Comparison of ENCODE assay signal across 17 cellular contexts in genomic region chr11:13336246-13336873, GRCh38. TPM values are rescaled to one million over a fixed set of nuclear protein-coding genes. Genes with fewer than 3 reads are reported as not detected.
DNase-seq lines count a peak whose midpoint lies in the region; ATAC-seq, FAIRE-seq and TF ChIP-seq lines count a peak whose summit lies in the region.
"Had no signal": no experiment of that assay in that cellular context is flagged by ENCODE, and none has a peak within 500 bp of the region (broad histone marks: within the 10 kb centered on the region; RNA-seq: fewer than 3 reads in every experiment).

No MANE protein-coding gene starts in this region.

- peak; percentile 15 for DNase-seq in ACHN
- DNase-seq in astrocyte (ENCODE audit: low read depth) = peak; percentile 47
- DNase-seq in mesenchymal stem cell = no peak
- no peak for DNase-seq in AG08396 (ENCODE audit: low spot score)
- no peak for DNase-seq in Calu3
- no peak for DNase-seq in SKM-1 treated with dmso at 0.1 percent for 144 hours (lab: John Stamatoyannopoulos, UW; ENCODE audit: unreplicated experiment)
- DNase-seq: activated B cell treated with CpG ODN at 0.5 μM for 24 hours; activated CD8-positive, alpha-beta memory T cell treated with anti-CD3 and anti-CD28 coated beads, Interleukin-2, amount 10 ng/mL, durations not matched to agents 7 days and 5 days; activated naive CD4-positive, alpha-beta T cell treated with anti-CD3 and anti-CD28 coated beads for 36 hours; OCI-M1; small intestine; stimulated activated naive B cell treated with anti-CD40 and anti-IgM and Interleukin-4, amounts not matched to agents 10 μg/mL and 1 μg/mL and 100 μg/mL, for 72 hours; T-cell had no signal

- no peak overlapping the region for H3K4me3 Mint-ChIP-seq in astrocyte (ENCODE audit: unreplicated experiment)
- H3K4me3 Mint-ChIP-seq in Calu3 (ENCODE audit: low read depth, unreplicated experiment) = no peak overlapping the region
- H3K4me3 Mint-ChIP-seq: activated B cell treated with CpG ODN at 0.5 μM for 24 hours; activated CD8-positive, alpha-beta memory T cell treated with anti-CD3 and anti-CD28 coated beads, Interleukin-2, amount 10 ng/mL, durations not matched to agents 7 days and 5 days; activated naive CD4-positive, alpha-beta T cell treated with anti-CD3 and anti-CD28 coated beads for 36 hours; brain; neural progenitor cell; stimulated activated naive B cell treated with anti-CD40 and anti-IgM and Interleukin-4, amounts not matched to agents 10 μg/mL and 1 μg/mL and 100 μg/mL, for 72 hours; T-cell had no signal

- in situ Hi-C loops in ACHN (cut with HindIII; ENCODE audit: low pct_ligation_motif_present, low pct_unique_long_range_greater_than_20kb, low sequenced_read_pairs) = loop anchor here (25.0 kb wide), 1 partner anchor 124 kb away; no protein-coding TSS in a partner anchor

- H3K4me3 ChIP-seq in KMS-11 (IDR thresholded peaks at IDR 0.05; ENCODE audit: insufficient read depth, low read depth, low read length) (no peak overlapping the region), astrocyte (ENCODE audit: insufficient read depth, low read depth, low read length) (no peak overlapping the region), mesenchymal stem cell (ENCODE audit: insufficient read depth in 1 of 2, low read depth in 1 of 2, low read length in 2 of 2) (no peak overlapping the region)
- H3K4me3 ChIP-seq: neural progenitor cell had no signal

- FAIRE-seq in astrocyte (lab: Jason Lieb, UNC) = no peak
- FAIRE-seq: small intestine had no signal

- no peak for ATAC-seq in HG02623 (IDR thresholded peaks at IDR 0.05; ENCODE audit: unreplicated experiment)
- ATAC-seq: activated CD8-positive, alpha-beta memory T cell treated with anti-CD3 and anti-CD28 coated beads, Interleukin-2, amount 10 ng/mL, durations not matched to agents 7 days and 5 days; stimulated activated naive B cell treated with anti-CD40 and anti-IgM and Interleukin-4, amounts not matched to agents 10 μg/mL and 1 μg/mL and 100 μg/mL, for 72 hours; T-cell had no signal

- no peak for TF ChIP-seq CTCF in KMS-11 (conservative IDR thresholded peaks at IDR 0.05; ENCODE audit: low read depth, low read length)
- no peak for TF ChIP-seq CTCF in astrocyte (IDR thresholded peaks at IDR 0.05; ENCODE audit: insufficient read depth, low read depth, low read length)
- no peak for TF ChIP-seq CTCF in Calu3 (IDR thresholded peaks at IDR 0.05; ENCODE audit: unreplicated experiment)

- H2BK5ac ChIP-seq in mesenchymal stem cell (ENCODE audit: low read depth, low read length, poor library complexity, severe bottlenecking) = no peak overlapping the region

- no peak overlapping the region for H3K23ac ChIP-seq in mesenchymal stem cell (ENCODE audit: low read length in 2 of 2)

- H3K9me3 Mint-ChIP-seq in astrocyte (ENCODE audit: unreplicated experiment) (no peaks in the 10 kb centered on the region), Calu3 (ENCODE audit: low read depth, unreplicated experiment) (no peaks in the 10 kb centered on the region)
- H3K9me3 Mint-ChIP-seq: activated B cell treated with CpG ODN at 0.5 μM for 24 hours; activated naive CD4-positive, alpha-beta T cell treated with anti-CD3 and anti-CD28 coated beads for 36 hours; brain; neural progenitor cell; stimulated activated naive B cell treated with anti-CD40 and anti-IgM and Interleukin-4, amounts not matched to agents 10 μg/mL and 1 μg/mL and 100 μg/mL, for 72 hours; T-cell had no signal

- no peak overlapping the region for H3K27ac Mint-ChIP-seq in astrocyte (ENCODE audit: unreplicated experiment)
- H3K27ac Mint-ChIP-seq in Calu3 (ENCODE audit: unreplicated experiment) = no peak overlapping the region
- H3K27ac Mint-ChIP-seq: activated B cell treated with CpG ODN at 0.5 μM for 24 hours; activated CD8-positive, alpha-beta memory T cell treated with anti-CD3 and anti-CD28 coated beads, Interleukin-2, amount 10 ng/mL, durations not matched to agents 7 days and 5 days; activated naive CD4-positive, alpha-beta T cell treated with anti-CD3 and anti-CD28 coated beads for 36 hours; brain; neural progenitor cell; stimulated activated naive B cell treated with anti-CD40 and anti-IgM and Interleukin-4, amounts not matched to agents 10 μg/mL and 1 μg/mL and 100 μg/mL, for 72 hours had no signal

- H3K18ac ChIP-seq in mesenchymal stem cell (ENCODE audit: low read depth in 1 of 2, low read length in 2 of 2) = peak overlapping the region in 1 of 2 experiments; percentile 7

- H4K91ac ChIP-seq in mesenchymal stem cell (ENCODE audit: low read length) = peak overlapping the region; percentile 19

- no peak overlapping the region for H3K9ac ChIP-seq in KMS-11
- no peak overlapping the region for H3K9ac ChIP-seq in astrocyte (ENCODE audit: low read length)
- H3K9ac ChIP-seq in mesenchymal stem cell (ENCODE audit: low read length) = no peak overlapping the region
- H3K9ac ChIP-seq: neural progenitor cell had no signal

- peak overlapping the region; percentile 4 for H4K8ac ChIP-seq in mesenchymal stem cell (ENCODE audit: low read length)

- no peaks in the 10 kb centered on the region for H3K36me3 ChIP-seq in KMS-11 (ENCODE audit: insufficient read depth)
- H3K36me3 ChIP-seq in astrocyte (ENCODE audit: insufficient read depth, low read length) = no peaks in the 10 kb centered on the region
- peaks cover 0 to 5% of the 10 kb centered on the region in 2 experiments for H3K36me3 ChIP-seq in mesenchymal stem cell (ENCODE audit: control insufficient read depth in 1 of 2, insufficient read depth in 2 of 2, low read depth in 1 of 2, low read length in 2 of 2)
- H3K36me3 ChIP-seq: neural progenitor cell had no signal

- H3K27me3 ChIP-seq in KMS-11 (ENCODE audit: insufficient read depth, low read depth) (no peaks in the 10 kb centered on the region), astrocyte (ENCODE audit: insufficient read depth, low read length) (no peaks in the 10 kb centered on the region), mesenchymal stem cell (ENCODE audit: control insufficient read depth in 1 of 2, insufficient read depth in 1 of 2, low read length in 2 of 2) (no peaks in the 10 kb centered on the region)
- H3K27me3 ChIP-seq: neural progenitor cell had no signal

- peak overlapping the region; percentile 0 for H2AK5ac ChIP-seq in mesenchymal stem cell (ENCODE audit: low read length, severe bottlenecking)

- H2BK120ac ChIP-seq in mesenchymal stem cell (ENCODE audit: low read depth, low read length) = no peak overlapping the region

- peak overlapping the region; percentile 34 to 79 for H2BK12ac ChIP-seq in mesenchymal stem cell (ENCODE audit: low read length in 2 of 2)

- H3K27me3 Mint-ChIP-seq in astrocyte (ENCODE audit: low read depth, unreplicated experiment) (no peaks in the 10 kb centered on the region), Calu3 (ENCODE audit: unreplicated experiment) (no peaks in the 10 kb centered on the region)
- H3K27me3 Mint-ChIP-seq: activated B cell treated with CpG ODN at 0.5 μM for 24 hours; activated CD8-positive, alpha-beta memory T cell treated with anti-CD3 and anti-CD28 coated beads, Interleukin-2, amount 10 ng/mL, durations not matched to agents 7 days and 5 days; stimulated activated naive B cell treated with anti-CD40 and anti-IgM and Interleukin-4, amounts not matched to agents 10 μg/mL and 1 μg/mL and 100 μg/mL, for 72 hours; T-cell had no signal

- WGBS in mesenchymal stem cell = 86% methylated on average over 9 of the region's 9 CpGs

- H3K4me1 Mint-ChIP-seq in astrocyte (ENCODE audit: low read depth, unreplicated experiment) (peaks cover 78% of the 10 kb centered on the region), Calu3 (ENCODE audit: low read depth, unreplicated experiment) (peaks cover 58% of the 10 kb centered on the region)

- no peak overlapping the region for H3K27ac ChIP-seq in KMS-11
- peak overlapping the region; percentile 43 for H3K27ac ChIP-seq in astrocyte (ENCODE audit: low read depth, low read length)
- no peak overlapping the region for H3K27ac ChIP-seq in mesenchymal stem cell (ENCODE audit: low read length, poor library complexity, severe bottlenecking)
- H3K27ac ChIP-seq: neural progenitor cell had no signal

- peaks cover 24% of the 10 kb centered on the region for H3K79me1 ChIP-seq in mesenchymal stem cell (replicated peaks; ENCODE audit: low read length, poor library complexity, severe bottlenecking)

- H4K20me1 ChIP-seq in KMS-11 (ENCODE audit: insufficient read depth) (0 out of 2 replicates have a peak, but pooled peaks cover 3% of the 10 kb centered on the region), astrocyte (ENCODE audit: insufficient read depth, low read length) (no peaks in the 10 kb centered on the region)

- no peaks in the 10 kb centered on the region for H3K9me3 ChIP-seq in astrocyte (ENCODE audit: insufficient read depth, low read depth, low read length)
- no peaks in the 10 kb centered on the region for H3K9me3 ChIP-seq in mesenchymal stem cell (ENCODE audit: control insufficient read depth, low read length)

- intact Hi-C loops in Calu3 (cut with micrococcal nuclease; ENCODE audit: unreplicated experiment) = loop anchor here (5.0 kb wide), 1 partner anchor 49 kb away; no protein-coding TSS in a partner anchor

- no TSS peak for BruUV-seq in Calu3 (replicated peaks; lab: Mats Ljungman, UMichigan)

- H3K4ac ChIP-seq in mesenchymal stem cell (ENCODE audit: low read depth in 1 of 2, low read length in 2 of 2) = no peak overlapping the region

- H3K4me1 ChIP-seq in KMS-11 (ENCODE audit: low read depth, poor library complexity, severe bottlenecking) (peaks cover 71% of the 10 kb centered on the region), astrocyte (ENCODE audit: insufficient read depth, low read length) (peaks cover 54% of the 10 kb centered on the region), mesenchymal stem cell (ENCODE audit: control insufficient read depth, insufficient read depth, low read depth, low read length) (peaks cover 27% of the 10 kb centered on the region)
- H3K4me1 ChIP-seq: neural progenitor cell had no signal

- no peak overlapping the region for H2BK15ac ChIP-seq in mesenchymal stem cell (ENCODE audit: low read depth, poor library complexity, severe bottlenecking)

- H3K79me2 ChIP-seq in KMS-11 (ENCODE audit: insufficient read depth, low read depth) (peaks cover 8% of the 10 kb centered on the region; the same call in 1 of the 2 replicates), astrocyte (ENCODE audit: insufficient read depth, low read length) (no peaks in the 10 kb centered on the region)

- peak overlapping the region in 1 of 2 experiments; percentile 61 for H3K14ac ChIP-seq in mesenchymal stem cell (ENCODE audit: low read length in 2 of 2)

- H2AFZ ChIP-seq in KMS-11 (ENCODE audit: low read depth) = no peak overlapping the region
- H2AFZ ChIP-seq in astrocyte (ENCODE audit: low read depth, low read length) = no peak overlapping the region
- no peak overlapping the region for H2AFZ ChIP-seq in mesenchymal stem cell (ENCODE audit: low read depth, low read length)
- H2AFZ ChIP-seq: neural progenitor cell had no signal

- H3K36me3 Mint-ChIP-seq in astrocyte (ENCODE audit: low read depth, unreplicated experiment) = peaks cover 3% of the 10 kb centered on the region
- peaks cover 5% of the 10 kb centered on the region for H3K36me3 Mint-ChIP-seq in Calu3 (ENCODE audit: insufficient read depth, unreplicated experiment)
- H3K36me3 Mint-ChIP-seq: brain, neural progenitor cell had no signal

- H3K4me2 ChIP-seq in KMS-11 (peak overlapping the region; percentile 67; the same call in 1 of the 2 replicates), astrocyte (ENCODE audit: low read length) (peak overlapping the region; percentile 61), mesenchymal stem cell (ENCODE audit: low read length, poor library complexity, severe bottlenecking) (no peak overlapping the region)
- H3K4me2 ChIP-seq: neural progenitor cell had no signal

- CTCF ChIA-PET in Calu3 (lab: Charles Lee) = no interaction called here

RNA-seq across cellular contexts. Expression of gene BMAL1, which starts 58.8 kb away (rescaled TPM):
- total RNA-seq in astrocyte (21.1 and 26.9 TPM in 2 replicates), Calu3 (2022) (10.3 and 11.1 TPM in 2 replicates)
- polyA plus RNA-seq in mesenchymal stem cell (2013, experiment 1 of 2) = 9.0 TPM
- polyA plus RNA-seq in mesenchymal stem cell (2013, experiment 2 of 2) = 10.0 TPM

Comparison
In these comparisons a context has a peak if more than half of its experiments do, and no peak if none do; other contexts are left out.
1. DNase-seq: peak in ACHN (single experiment) and astrocyte (single experiment); none in mesenchymal stem cell (single experiment), AG08396 (single experiment), Calu3 (single experiment) and SKM-1 treated with dmso at 0.1 percent for 144 hours (single experiment).